ENCODE assay signal across 8 cellular contexts in the genomic region with DNA sequence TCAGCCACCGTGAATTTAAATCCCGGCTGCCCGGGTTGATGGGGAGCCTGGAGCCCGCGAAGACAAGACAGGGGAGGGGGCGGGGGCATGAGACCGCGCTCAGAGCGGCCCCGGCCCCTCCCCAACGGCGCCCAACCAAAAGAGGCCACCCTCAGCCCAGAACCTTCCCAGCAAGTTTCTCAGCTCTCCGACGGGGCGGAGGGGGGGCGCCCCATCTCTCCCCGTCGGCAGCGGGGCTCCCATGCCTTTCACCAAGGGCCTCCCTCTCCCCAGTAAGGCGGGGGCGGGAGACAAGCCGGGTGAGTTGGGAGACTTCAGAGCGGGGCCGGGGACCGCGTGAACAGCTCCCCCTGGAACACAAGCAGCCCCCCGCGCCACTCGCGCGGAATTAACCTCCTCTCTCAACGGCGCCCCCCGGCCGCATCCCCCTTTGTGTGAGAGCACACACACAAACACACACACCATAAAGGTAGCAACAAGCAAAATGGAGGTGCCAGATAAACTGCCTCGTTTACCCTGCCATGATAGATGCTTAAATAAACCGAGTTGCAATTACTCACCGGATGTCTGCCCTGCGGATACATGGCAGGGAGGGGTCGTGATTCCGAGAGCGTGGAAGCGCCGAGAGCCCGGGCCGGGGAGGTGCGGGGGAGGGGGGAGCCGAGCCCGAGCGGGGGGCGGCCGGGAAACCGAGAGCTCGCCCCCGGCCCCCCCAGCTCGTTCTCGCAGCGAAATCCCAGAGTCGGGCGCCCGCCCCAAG. TPM values are rescaled to one million over a fixed set of nuclear protein-coding genes. Genes with fewer than 3 reads are reported as not detected.
A peak's percentile ranks its signal among the peaks of the same experiment; 100 is the strongest.
DNase-seq lines count a peak whose midpoint lies in the region; ATAC-seq and TF ChIP-seq lines count a peak whose summit lies in the region.

No MANE protein-coding gene starts in this region.

- peaks cover 26% of the 10 kb centered on the region for H3F3A ChIP-seq in PC-9 (ENCODE audit: insufficient read depth, low read depth)

- peaks cover 37% of the 10 kb centered on the region for H3K36me3 Mint-ChIP-seq in activated naive CD4-positive, alpha-beta T cell treated with anti-CD3 and anti-CD28 coated beads for 36 hours (ENCODE audit: low read depth)

- H3K9me3 ChIP-seq in PC-9 (ENCODE audit: insufficient read depth, low read depth): no peaks in the 10 kb centered on the region
- H3K9me3 ChIP-seq in sigmoid colon: no peaks in the 10 kb centered on the region

- peak overlapping the region; percentile 78 for H3K27ac ChIP-seq in PC-9
- peak overlapping the region; percentile 93 to 99 (median 99) for H3K27ac ChIP-seq in sigmoid colon

- H3K27me3 ChIP-seq in PC-9 (ENCODE audit: insufficient read depth, low read depth): no peaks in the 10 kb centered on the region
- H3K27me3 ChIP-seq in sigmoid colon: no peaks in the 10 kb centered on the region

- peaks cover 2% of the 10 kb centered on the region for H3K27me3 Mint-ChIP-seq in activated naive CD4-positive, alpha-beta T cell treated with anti-CD3 and anti-CD28 coated beads for 36 hours (ENCODE audit: low read depth)

- no peak overlapping the region; the same call in 1 of the 2 replicates for H2AFZ ChIP-seq in PC-9

- H3K4me1 Mint-ChIP-seq in activated naive CD4-positive, alpha-beta T cell treated with anti-CD3 and anti-CD28 coated beads for 36 hours (ENCODE audit: low read depth): peaks cover 44% of the 10 kb centered on the region

- DNase-seq in SIG-M5 treated with dmso at 0.1 percent for 504 hours (lab: John Stamatoyannopoulos, UW; ENCODE audit: unreplicated experiment): peak; percentile 18
- DNase-seq in SIG-M5 (lab: John Stamatoyannopoulos, UW): no peak
- peak; percentile 37 to 44 for DNase-seq in PC-9
- DNase-seq in activated naive CD4-positive, alpha-beta T cell treated with anti-CD3 and anti-CD28 coated beads for 36 hours: peak; percentile 72
- DNase-seq in left ventricle myocardium superior: peak; percentile 58
- DNase-seq in sigmoid colon: peak; percentile 81
- DNase-seq in NCI-H128 (lab: John Stamatoyannopoulos, UW; ENCODE audit: unreplicated experiment): no peak

- H3K9me3 Mint-ChIP-seq in activated naive CD4-positive, alpha-beta T cell treated with anti-CD3 and anti-CD28 coated beads for 36 hours: no peaks in the 10 kb centered on the region

- peak overlapping the region; percentile 97 for H3K27ac Mint-ChIP-seq in activated naive CD4-positive, alpha-beta T cell treated with anti-CD3 and anti-CD28 coated beads for 36 hours

- TF ChIP-seq EP300 in sigmoid colon (IDR thresholded peaks at IDR 0.05): no peak

- BruUV-seq in PC-9 (replicated peaks; lab: Mats Ljungman, UMichigan): TSS peak; percentile 11

- 1% methylated on average over 61 of the region's 61 CpGs for WGBS in sigmoid colon, 2 donors

- peak overlapping the region; percentile 91 for H3K4me2 ChIP-seq in PC-9

- H3K36me3 ChIP-seq in PC-9 (ENCODE audit: low read depth) (0 out of 2 replicates have a peak, but pooled peaks cover 3% of the 10 kb centered on the region), sigmoid colon (no peaks in the 10 kb centered on the region)

- peak in 1 of 2 donors; percentile 20 for TF ChIP-seq POLR2A in sigmoid colon (IDR thresholded peaks at IDR 0.05)
- TF ChIP-seq POLR2A in GM18505 (IDR thresholded peaks at IDR 0.05; ENCODE audit: borderline replicate concordance, extremely low read depth, insufficient read depth, insufficient read length): no peak

- H4K20me1 ChIP-seq in PC-9 (ENCODE audit: insufficient read depth): peaks cover 19% of the 10 kb centered on the region

- peaks cover 55% of the 10 kb centered on the region for H3K4me1 ChIP-seq in PC-9 (replicated peaks; ENCODE audit: insufficient read depth)
- H3K4me1 ChIP-seq in sigmoid colon: peaks cover 2 to 76% (median 66%) of the 10 kb centered on the region in 4 donors

- no peak for ATAC-seq in left ventricle myocardium superior
- ATAC-seq in GM18505 (IDR thresholded peaks at IDR 0.05; ENCODE audit: unreplicated experiment): no peak

- TF ChIP-seq CTCF in PC-9 (conservative IDR thresholded peaks at IDR 0.05) (no peak), sigmoid colon (IDR thresholded peaks at IDR 0.05) (peak in 1 of 4 experiments; percentile 7)

- H3K79me2 ChIP-seq in PC-9 (ENCODE audit: low read depth): peaks cover 57% of the 10 kb centered on the region

- intact Hi-C loops in PC-9 (cut with micrococcal nuclease; ENCODE audit: unreplicated experiment) (loop anchor here (10.0 kb wide), 3 partner anchors 278 to 548 kb away; no protein-coding TSS in a partner anchor), left ventricle myocardium superior (cut with micrococcal nuclease) (loop anchor here (10.0 kb wide), 1 partner anchor 168 kb away; no protein-coding TSS in a partner anchor), sigmoid colon (cut with DNase I) (loop anchor here (2.0 to 10.0 kb wide), 6 partner anchors 56 to 522 kb away; no protein-coding TSS in a partner anchor)
- intact Hi-C loops in activated naive CD4-positive, alpha-beta T cell treated with anti-CD3 and anti-CD28 coated beads for 36 hours (cut with micrococcal nuclease): loop anchor here (2.0 to 5.0 kb wide), 5 partner anchors 74 to 1279 kb away; no protein-coding TSS in a partner anchor

- CTCF ChIA-PET in PC-9 (lab: Charles Lee): interaction anchor here (0.5 to 0.8 kb wide), 5 partner anchors 43 to 445 kb away, joined by 3 to 6 read pairs (median 4); no protein-coding TSS in a partner anchor
- CTCF ChIA-PET in activated naive CD4-positive, alpha-beta T cell treated with anti-CD3 and anti-CD28 coated beads for 36 hours (lab: Charles Lee): interaction anchor here (1.0 kb wide), 1 partner anchor 357 kb away, joined by 3 read pairs; no protein-coding TSS in a partner anchor

- H3K4me3 ChIP-seq in PC-9 (peak overlapping the region; percentile 84), sigmoid colon (peak overlapping the region; percentile 85 to 97 (median 94))

- H3K9me2 ChIP-seq in PC-9 (ENCODE audit: insufficient read depth): no peaks in the 10 kb centered on the region

- POLR2A ChIA-PET in PC-9 (lab: Charles Lee; ENCODE audit: unreplicated experiment): interaction anchor here (0.6 to 1.0 kb wide), 3 partner anchors 408 to 597 kb away, joined by 3 to 4 read pairs (median 4); no protein-coding TSS in a partner anchor

- H3K4me3 Mint-ChIP-seq in activated naive CD4-positive, alpha-beta T cell treated with anti-CD3 and anti-CD28 coated beads for 36 hours: peak overlapping the region; percentile 99

RNA-seq across cellular contexts. Expression of a gene that starts 1.3 kb away (rescaled TPM):
- 51.3 and 72.4 TPM in 2 replicates for total RNA-seq in PC-9 (2021)
- total RNA-seq in activated naive CD4-positive, alpha-beta T cell treated with anti-CD3 and anti-CD28 coated beads for 36 hours: 100 to 1,000 TPM; 105 to 109 TPM
- total RNA-seq in left ventricle myocardium superior: 12.8 TPM
- total RNA-seq in sigmoid colon: 10 to 100 TPM; 49.5 to 82.0 (median 58.8) TPM
- 10 to 100 TPM; 16.8 to 39.3 (median 21.0) TPM for polyA plus RNA-seq in sigmoid colon

Comparison
In these comparisons a context has a peak if more than half of its experiments do, and no peak if none do; other contexts are left out.
1. DNase-seq: peak in SIG-M5 treated with dmso at 0.1 percent for 504 hours (single experiment), PC-9 (2 of 2), activated naive CD4-positive, alpha-beta T cell treated with anti-CD3 and anti-CD28 coated beads for 36 hours (single experiment), left ventricle myocardium superior (single experiment) and sigmoid colon (single experiment); none in SIG-M5 (single experiment) and NCI-H128 (single experiment).